Comparison of ENCODE assay signal across 8 cellular contexts in genomic region chr5:53170748-53171349, GRCh38.
DNase-seq lines count a peak whose midpoint lies in the region; ATAC-seq and TF ChIP-seq lines count a peak whose summit lies in the region.

No MANE protein-coding gene starts in this region.

- in situ Hi-C loops in GM13976 (cut with MboI; ENCODE audit: low sequenced_read_pairs, unreplicated experiment) (no loop called here), T47D (cut with HindIII; ENCODE audit: low pct_unique_long_range_greater_than_20kb, low sequenced_read_pairs) (no loop called here)

- no peak for DNase-seq in AG09319 (ENCODE audit: extremely low read depth, low read depth)
- peak; percentile 15 for DNase-seq in GM13976 (ENCODE audit: low spot score)
- peak; percentile 8 for DNase-seq in NCI-H146 treated with DMSO at 0.1 percent for 48 hours (lab: John Stamatoyannopoulos, UW; ENCODE audit: unreplicated experiment)
- peak; percentile 28 to 67 for DNase-seq in T47D (ENCODE audit: low read depth in 1 of 2, low spot score in 1 of 2)
- no peak for DNase-seq in lower lobe of right lung
- DNase-seq in NK-92 (lab: John Stamatoyannopoulos, UW; ENCODE audit: unreplicated experiment) = no peak

- ATAC-seq in lower lobe of right lung (peak in 1 of 2 donors; percentile 46), GM21528 (IDR thresholded peaks at IDR 0.05; ENCODE audit: low FRiP score, unreplicated experiment) (no peak), HG03521 (IDR thresholded peaks at IDR 0.05; ENCODE audit: unreplicated experiment) (no peak)

- no peak overlapping the region for H3K27ac ChIP-seq in lower lobe of right lung

- no peaks in the 10 kb centered on the region for H3K9me3 ChIP-seq in lower lobe of right lung

- no peaks in the 10 kb centered on the region for H3K27me3 ChIP-seq in lower lobe of right lung (ENCODE audit: low read depth)

- H3K4me1 ChIP-seq in lower lobe of right lung = peaks cover 23% of the 10 kb centered on the region

- H3K4me3 ChIP-seq in lower lobe of right lung = no peak overlapping the region

- no peaks in the 10 kb centered on the region for H3K36me3 ChIP-seq in lower lobe of right lung

- intact Hi-C loops in lower lobe of right lung (cut with DNase I) = no loop called here

- peak; percentile 70 for TF ChIP-seq CTCF in AG09319 (IDR thresholded peaks at IDR 0.05; ENCODE audit: low read depth, low read length)
- peak; percentile 45 for TF ChIP-seq CTCF in GM13976 (IDR thresholded peaks at IDR 0.05; ENCODE audit: borderline replicate concordance, control extremely low read depth, extremely low read depth, insufficient read depth, missing control alignments)
- peak; percentile 58 for TF ChIP-seq CTCF in lower lobe of right lung (IDR thresholded peaks at IDR 0.05)

Comparison
In these comparisons a context has a peak if more than half of its experiments do, and no peak if none do; other contexts are left out.
1. DNase-seq: peak in GM13976 (single experiment), NCI-H146 treated with DMSO at 0.1 percent for 48 hours (single experiment) and T47D (2 of 2); none in AG09319 (single experiment), lower lobe of right lung (single experiment) and NK-92 (single experiment).
2. Peak in every context shown above with its lines, with median percentiles within 50 percentile points of each other: CTCF ChIP-seq.